Comparison of ENCODE assay signal across 8 cellular contexts in genomic region chr2:130371723-130372054, GRCh38. TPM values are rescaled to one million over a fixed set of nuclear protein-coding genes. Genes with fewer than 3 reads are reported as not detected.
DNase-seq lines count a peak whose midpoint lies in the region; ATAC-seq and TF ChIP-seq lines count a peak whose summit lies in the region.

No MANE protein-coding gene starts in this region.

- no peak for TF ChIP-seq POLR2A in uterus (IDR thresholded peaks at IDR 0.05)

- H3K4me3 ChIP-seq in H7 (ENCODE audit: insufficient read depth, low read depth, low read length) (peak overlapping the region; percentile 87), cardiac fibroblast (replicated peaks in 1 of 2; ENCODE audit: low read depth in 2 of 2, low read length in 2 of 2) (peak overlapping the region; percentile 85 to 87), uterus (peak overlapping the region; percentile 72 to 81)

- H3K27ac ChIP-seq in uterus = peak overlapping the region; percentile 79 to 87

- no peaks in the 10 kb centered on the region for H3K9me3 ChIP-seq in uterus

- TF ChIP-seq CTCF in cardiac fibroblast (IDR thresholded peaks at IDR 0.05; ENCODE audit: low read depth, low read length) (no peak), uterus (IDR thresholded peaks at IDR 0.05) (no peak)

- peak; percentile 35 for ATAC-seq in GM18498 (IDR thresholded peaks at IDR 0.05; ENCODE audit: unreplicated experiment)
- no peak for ATAC-seq in HG03457 (IDR thresholded peaks at IDR 0.05; ENCODE audit: unreplicated experiment)

- H3K4me1 ChIP-seq in uterus = peaks cover 5 to 19% of the 10 kb centered on the region in 2 donors

- no peaks in the 10 kb centered on the region; the same call in 1 of the 2 replicates for H3K36me3 ChIP-seq in H7 (replicated peaks; ENCODE audit: control insufficient read depth, insufficient read depth, low read length)
- no peaks in the 10 kb centered on the region for H3K36me3 ChIP-seq in uterus

- intact Hi-C loops in uterus (cut with DNase I; ENCODE audit: low total_unique reads) = no loop called here

- DNase-seq in H7 (no peak), NCI-H69 (lab: John Stamatoyannopoulos, UW) (peak; percentile 72), cardiac fibroblast (ENCODE audit: low read depth in 2 of 2) (peak in 1 of 2 donors; percentile 60), mesenteric fat pad (ENCODE audit: low spot score) (peak; percentile 81), uterus (peak in 1 of 2 donors; percentile 32), HUDEP-2 (lab: John Stamatoyannopoulos, UW; ENCODE audit: unreplicated experiment in 76 of 76) (no peak)

- H3K27me3 ChIP-seq in H7 (ENCODE audit: control insufficient read depth, insufficient read depth, low read length) (no peaks in the 10 kb centered on the region), uterus (no peaks in the 10 kb centered on the region)

RNA-seq across cellular contexts. Expression of gene PTPN18, which starts 15.8 kb away (rescaled TPM):
- total RNA-seq in H7 (2014; rRNA removed; shearing (Covaris generic)) = 9.6 and 11.9 TPM in 2 replicates
- total RNA-seq in mesenteric fat pad (52.2 TPM), uterus (10 to 100 TPM; 29.6 to 65.6 (median 46.3) TPM)

RNA-seq across cellular contexts. Expression of gene IMP4, which starts 29.0 kb away (rescaled TPM):
- total RNA-seq in H7 (2014; rRNA removed; shearing (Covaris generic)) = 84.8 and 91.6 TPM in 2 replicates
- total RNA-seq in mesenteric fat pad (104 TPM), uterus (10 to 100 TPM; 25.1 to 51.8 (median 43.3) TPM)

Comparison
In these comparisons a context has a peak if more than half of its experiments do, and no peak if none do; other contexts are left out.
1. DNase-seq: peak in NCI-H69 (single experiment) and mesenteric fat pad (single experiment); none in H7 (single experiment) and HUDEP-2 (0 of 76).
2. Peak in every context shown above with its lines, with median percentiles within 50 percentile points of each other: H3K4me3 ChIP-seq.